Comparison of ENCODE assay signal across 13 cellular contexts in the genomic region with DNA sequence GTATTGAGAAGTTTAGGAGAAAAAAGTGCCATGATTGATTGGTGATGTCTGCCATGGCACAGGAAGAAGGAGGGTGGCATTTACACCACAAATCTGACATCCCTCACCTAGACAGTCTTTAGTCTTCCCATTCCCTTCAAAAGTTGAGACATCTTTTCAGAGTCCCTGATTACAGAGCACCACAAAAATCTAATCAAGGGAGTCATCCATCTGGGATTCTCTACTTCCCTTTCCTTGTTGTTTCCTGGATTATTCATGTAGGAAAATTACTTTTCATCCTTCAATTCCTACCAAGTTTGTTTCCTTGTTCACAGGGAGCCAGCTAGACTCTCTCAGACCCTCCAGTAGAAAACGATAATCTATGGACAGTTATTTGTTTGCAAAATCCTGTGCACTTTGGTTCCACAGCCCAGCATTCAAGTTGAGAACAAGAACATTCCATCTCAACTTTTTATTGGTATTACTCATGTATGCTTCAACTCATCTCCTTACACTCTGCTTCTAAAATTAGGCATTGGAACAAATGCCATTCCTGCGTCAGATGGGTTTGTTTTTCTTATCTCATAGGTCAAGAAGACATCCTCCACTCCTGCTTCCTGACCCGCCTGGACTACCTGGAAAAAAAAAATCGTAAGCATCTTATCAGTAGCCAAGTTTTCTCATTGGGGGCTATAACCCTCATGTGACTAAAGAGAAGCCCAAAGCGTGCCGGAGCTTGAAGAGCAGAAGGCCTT.
DNase-seq lines count a peak whose midpoint lies in the region; ATAC-seq and TF ChIP-seq lines count a peak whose summit lies in the region.
"Had no signal": no experiment of that assay in that cellular context is flagged by ENCODE, and none has a peak within 500 bp of the region (broad histone marks: within the 10 kb centered on the region; RNA-seq: fewer than 3 reads in every experiment).

No MANE protein-coding gene starts in this region.

- no peak overlapping the region for H2BK12ac ChIP-seq in trophoblast cell (ENCODE audit: low read length)

- DNase-seq in BJ (ENCODE audit: low read depth) (peak; percentile 81), RPMI7951 (ENCODE audit: low read depth) (peak; percentile 70), fibroblast of lung (ENCODE audit: low read depth in 2 of 2) (peak; percentile 83 to 85), trophoblast cell (peak; percentile 43 to 78), HPDE6-E6E7 (ENCODE audit: extremely low spot score) (no peak), iPS-NIHi7 (ENCODE audit: extremely low spot score) (no peak)
- no peak for DNase-seq in activated T-cell treated with anti-CD3 and anti-CD28 coated beads, Interleukin-2, amount 50 U/mL, for 4 hours
- DNase-seq: activated effector memory CD4-positive, alpha-beta T cell treated with anti-CD3 and anti-CD28 coated beads, Interleukin-2, amount 50 U/mL, for 16 hours; COR-L47; pancreas; RPMI8226 had no signal

- H3K9ac ChIP-seq in fibroblast of lung (ENCODE audit: insufficient read depth, low read length) = no peak overlapping the region
- no peak overlapping the region for H3K9ac ChIP-seq in trophoblast cell (ENCODE audit: low read length)

- H3K18ac ChIP-seq in trophoblast cell (ENCODE audit: low read length) = no peak overlapping the region

- no peak overlapping the region for H3K4ac ChIP-seq in trophoblast cell (ENCODE audit: low read depth, low read length)

- peaks cover 3% of the 10 kb centered on the region for H3K36me3 Mint-ChIP-seq in activated T-cell treated with anti-CD3 and anti-CD28 coated beads, Interleukin-2, amount 50 U/mL, for 4 hours (ENCODE audit: insufficient read depth)

- H3K27ac ChIP-seq in fibroblast of lung (ENCODE audit: insufficient read depth, low read length) (peak overlapping the region; percentile 68), trophoblast cell (ENCODE audit: low read depth, low read length) (no peak overlapping the region)
- H3K27ac ChIP-seq: pancreas had no signal

- H3K4me2 ChIP-seq in fibroblast of lung (ENCODE audit: extremely low read depth, insufficient read depth, low read length) = peak overlapping the region; percentile 78
- H3K4me2 ChIP-seq in trophoblast cell (ENCODE audit: low read length) = no peak overlapping the region

- H2AK5ac ChIP-seq in trophoblast cell (ENCODE audit: low read length) = no peak overlapping the region

- H3K27me3 Mint-ChIP-seq in activated T-cell treated with anti-CD3 and anti-CD28 coated beads, Interleukin-2, amount 50 U/mL, for 4 hours (ENCODE audit: low read depth) = no peaks in the 10 kb centered on the region
- H3K27me3 Mint-ChIP-seq: dendritic cell treated with granulocyte-macrophage colony-stimulating factor and Interleukin-4, amounts not matched to agents 40 ng/mL and 50 ng/mL, for 4 days had no signal

- H3K9me3 ChIP-seq in fibroblast of lung (ENCODE audit: control insufficient read depth, insufficient read depth, low read depth, low read length) (no peaks in the 10 kb centered on the region), trophoblast cell (ENCODE audit: insufficient read depth, low read depth, low read length) (no peaks in the 10 kb centered on the region)
- H3K9me3 ChIP-seq: pancreas had no signal

- H3K23ac ChIP-seq in trophoblast cell (ENCODE audit: low read length) = no peak overlapping the region

- H3K79me1 ChIP-seq in trophoblast cell (ENCODE audit: low read length) = peaks cover 26% of the 10 kb centered on the region

- no peak for TF ChIP-seq CTCF in BJ (IDR thresholded peaks at IDR 0.05; ENCODE audit: insufficient read depth, low read depth, low read length)
- no peak for TF ChIP-seq CTCF in fibroblast of lung (conservative IDR thresholded peaks at IDR 0.05 in 1 of 2, IDR thresholded peaks at IDR 0.05 in 1 of 2; ENCODE audit: low read depth in 1 of 2, low read length in 2 of 2)

- no peak overlapping the region for H4K8ac ChIP-seq in trophoblast cell (ENCODE audit: low read depth, low read length)

- H2BK120ac ChIP-seq in trophoblast cell (ENCODE audit: insufficient read depth, low read length, poor library complexity) = no peak overlapping the region

- CTCF ChIA-PET in BJ (lab: Yijun Ruan, JAX) = interaction anchor here (0.6 to 1.1 kb wide), 3 partner anchors 150 to 337 kb away, joined by 3 to 4 read pairs (median 3); no protein-coding TSS in a partner anchor

- H3K4me3 ChIP-seq in BJ (ENCODE audit: low read depth, low read length) = no peak overlapping the region
- no peak overlapping the region for H3K4me3 ChIP-seq in fibroblast of lung (replicated peaks in 1 of 4; ENCODE audit: control extremely low read depth in 1 of 4, insufficient read depth in 1 of 4, low read depth in 3 of 4, low read length in 4 of 4)
- H3K4me3 ChIP-seq in trophoblast cell (ENCODE audit: low read depth, low read length) = no peak overlapping the region
- H3K4me3 ChIP-seq: pancreas had no signal

- no peak for ATAC-seq in activated T-cell treated with anti-CD3 and anti-CD28 coated beads, Interleukin-2, amount 50 U/mL, for 4 hours
- no peak for ATAC-seq in GM19452 (IDR thresholded peaks at IDR 0.05; ENCODE audit: unreplicated experiment)
- ATAC-seq: pancreas had no signal

- H2AFZ ChIP-seq in fibroblast of lung (ENCODE audit: low read length) (no peak overlapping the region), trophoblast cell (ENCODE audit: insufficient read depth, low read length, poor library complexity) (no peak overlapping the region)

- no peak overlapping the region for H3K4me3 Mint-ChIP-seq in activated T-cell treated with anti-CD3 and anti-CD28 coated beads, Interleukin-2, amount 50 U/mL, for 4 hours
- H3K4me3 Mint-ChIP-seq: dendritic cell treated with granulocyte-macrophage colony-stimulating factor and Interleukin-4, amounts not matched to agents 40 ng/mL and 50 ng/mL, for 4 days had no signal

- H2BK5ac ChIP-seq in trophoblast cell (ENCODE audit: low read depth, low read length, poor library complexity) = no peak overlapping the region

- H3K9me3 Mint-ChIP-seq in activated T-cell treated with anti-CD3 and anti-CD28 coated beads, Interleukin-2, amount 50 U/mL, for 4 hours = peaks cover 6% of the 10 kb centered on the region
- H3K9me3 Mint-ChIP-seq: dendritic cell treated with granulocyte-macrophage colony-stimulating factor and Interleukin-4, amounts not matched to agents 40 ng/mL and 50 ng/mL, for 4 days had no signal

- peaks cover 11% of the 10 kb centered on the region for H3K4me1 Mint-ChIP-seq in activated T-cell treated with anti-CD3 and anti-CD28 coated beads, Interleukin-2, amount 50 U/mL, for 4 hours (ENCODE audit: low read depth)

- H3K14ac ChIP-seq in trophoblast cell (ENCODE audit: low read length) = no peak overlapping the region

- POLR2A ChIA-PET in BJ (lab: Charles Lee) = interaction anchor here (0.7 kb wide), 1 partner anchor 63 kb away, joined by 3 read pairs; no protein-coding TSS in a partner anchor

- no peaks in the 10 kb centered on the region for H3K36me3 ChIP-seq in BJ (ENCODE audit: control insufficient read depth, insufficient read depth, low read length)
- no peaks in the 10 kb centered on the region for H3K36me3 ChIP-seq in fibroblast of lung (ENCODE audit: control insufficient read depth, insufficient read depth, low read length)
- no peaks in the 10 kb centered on the region for H3K36me3 ChIP-seq in trophoblast cell (ENCODE audit: control insufficient read depth in 1 of 2, insufficient read depth in 2 of 2, low read length in 2 of 2)
- H3K36me3 ChIP-seq: pancreas had no signal

- no peak overlapping the region for H4K91ac ChIP-seq in trophoblast cell (ENCODE audit: low read depth, low read length)

- no peak overlapping the region for H4K12ac ChIP-seq in trophoblast cell (ENCODE audit: low read depth, low read length)

- no CpG with 5 or more reads among the region's 6 CpGs for WGBS in trophoblast cell (ENCODE audit: extremely low coverage, insufficient coverage, insufficient read length)

- H3K79me2 ChIP-seq in fibroblast of lung (ENCODE audit: control insufficient read depth, insufficient read depth, low read length) (no peaks in the 10 kb centered on the region), trophoblast cell (ENCODE audit: control insufficient read depth, insufficient read depth, low read length, poor library complexity) (peaks cover 2% of the 10 kb centered on the region)

- H4K20me1 ChIP-seq in fibroblast of lung (ENCODE audit: control insufficient read depth, extremely low read depth, insufficient read depth, low read length) = no peaks in the 10 kb centered on the region

- peaks cover 24% of the 10 kb centered on the region for H3K4me1 ChIP-seq in fibroblast of lung (ENCODE audit: control insufficient read depth, extremely low read depth, insufficient read depth, low read length)
- peaks cover 15 to 20% of the 10 kb centered on the region in 2 experiments for H3K4me1 ChIP-seq in trophoblast cell (ENCODE audit: control insufficient read depth in 1 of 2, insufficient read depth in 2 of 2, low read length in 2 of 2)

- H3K27me3 ChIP-seq in BJ (ENCODE audit: control insufficient read depth, insufficient read depth, low read length) = no peaks in the 10 kb centered on the region
- H3K27me3 ChIP-seq in fibroblast of lung (ENCODE audit: control insufficient read depth, insufficient read depth, low read length) = no peaks in the 10 kb centered on the region
- H3K27me3 ChIP-seq in trophoblast cell (ENCODE audit: insufficient read depth, low read length) = no peaks in the 10 kb centered on the region
- H3K27me3 ChIP-seq: pancreas had no signal

Comparison
In these comparisons a context has a peak if more than half of its experiments do, and no peak if none do; other contexts are left out.
1. DNase-seq: peak in BJ (single experiment), RPMI7951 (single experiment), fibroblast of lung (2 of 2) and trophoblast cell (2 of 2); none in HPDE6-E6E7 (single experiment), iPS-NIHi7 (single experiment) and activated T-cell treated with anti-CD3 and anti-CD28 coated beads, Interleukin-2, amount 50 U/mL, for 4 hours (single experiment).